10 cellular contexts compared by ENCODE assay signal in genomic region chr15:34753236-34753894, GRCh38. TPM values are rescaled to one million over a fixed set of nuclear protein-coding genes. Genes with fewer than 3 reads are reported as not detected.
A peak's percentile ranks its signal among the peaks of the same experiment; 100 is the strongest.
DNase-seq lines count a peak whose midpoint lies in the region; ATAC-seq and TF ChIP-seq lines count a peak whose summit lies in the region.
"Had no signal": no experiment of that assay in that cellular context is flagged by ENCODE, and none has a peak within 500 bp of the region (broad histone marks: within the 10 kb centered on the region; RNA-seq: fewer than 3 reads in every experiment).

No MANE protein-coding gene starts in this region.

- H3K27me3 Mint-ChIP-seq in natural killer cell treated with Interleukin-12 subunit alpha and Interleukin-12 subunit beta and Interleukin-15 and Interleukin-18, amount 100 ng/mL, for 72 hours = peaks cover 49 to 64% of the 10 kb centered on the region in 2 donors

- H3K4me3 ChIP-seq in Jurkat, Clone E6-1 (ENCODE audit: low read length) = no peak overlapping the region
- H3K4me3 ChIP-seq: mucosa of descending colon had no signal

- in situ Hi-C loops in T47D (cut with HindIII; ENCODE audit: low pct_unique_long_range_greater_than_20kb, low sequenced_read_pairs) = no loop called here

- no peak overlapping the region for H3K27ac Mint-ChIP-seq in natural killer cell treated with Interleukin-12 subunit alpha and Interleukin-12 subunit beta and Interleukin-15 and Interleukin-18, amount 100 ng/mL, for 72 hours

- ATAC-seq in omental fat pad (ENCODE audit: low FRiP score) = no peak
- ATAC-seq in natural killer cell treated with Interleukin-12 subunit alpha and Interleukin-12 subunit beta and Interleukin-15 and Interleukin-18, amount 100 ng/mL, for 72 hours = no peak
- ATAC-seq: mucosa of descending colon had no signal

- DNase-seq in AG08395 (ENCODE audit: low spot score) (peak; percentile 74), T47D (ENCODE audit: low read depth in 1 of 2, low spot score in 1 of 2) (peak; percentile 64 to 78), kidney glomerular epithelial cell (lab: John Stamatoyannopoulos, UW) (peak; percentile 29), GF-D8 (lab: John Stamatoyannopoulos, UW) (no peak), omental fat pad (ENCODE audit: low spot score) (no peak)
- peak; percentile 16 for DNase-seq in Jurkat, Clone E6-1 (ENCODE audit: low read depth, low spot score)
- no peak for DNase-seq in activated CD8-positive, alpha-beta memory T cell treated with anti-CD3 and anti-CD28 coated beads, Interleukin-2, amount 50 U/mL, for 4 hours
- no peak for DNase-seq in natural killer cell treated with Interleukin-12 subunit alpha and Interleukin-12 subunit beta and Interleukin-15 and Interleukin-18, amount 100 ng/mL, for 72 hours (ENCODE audit: low spot score)
- DNase-seq: NCI-H526 had no signal

- no peaks in the 10 kb centered on the region for H3K9me3 Mint-ChIP-seq in natural killer cell treated with Interleukin-12 subunit alpha and Interleukin-12 subunit beta and Interleukin-15 and Interleukin-18, amount 100 ng/mL, for 72 hours

- peaks cover 0 to 3% of the 10 kb centered on the region in 2 donors for H3K4me1 Mint-ChIP-seq in natural killer cell treated with Interleukin-12 subunit alpha and Interleukin-12 subunit beta and Interleukin-15 and Interleukin-18, amount 100 ng/mL, for 72 hours (ENCODE audit: low read depth in 2 of 2)

- H3K4me3 Mint-ChIP-seq in natural killer cell treated with Interleukin-12 subunit alpha and Interleukin-12 subunit beta and Interleukin-15 and Interleukin-18, amount 100 ng/mL, for 72 hours = no peak overlapping the region

- no peaks in the 10 kb centered on the region for H3K36me3 Mint-ChIP-seq in natural killer cell treated with Interleukin-12 subunit alpha and Interleukin-12 subunit beta and Interleukin-15 and Interleukin-18, amount 100 ng/mL, for 72 hours

- TF ChIP-seq CTCF in omental fat pad (IDR thresholded peaks at IDR 0.05) = no peak

RNA-seq across cellular contexts. Expression of gene GJD2, which starts 1.4 kb away (rescaled TPM):
- not detected for polyA plus RNA-seq in Jurkat, Clone E6-1 (2012; ENCODE audit: insufficient read depth, insufficient read length)
- total RNA-seq in omental fat pad = not detected
- total RNA-seq in natural killer cell treated with Interleukin-12 subunit alpha and Interleukin-12 subunit beta and Interleukin-15 and Interleukin-18, amount 100 ng/mL, for 72 hours = not detected
- total RNA-seq: mucosa of descending colon had no signal

RNA-seq across cellular contexts. Expression of gene ACTC1, which starts 42.0 kb away (rescaled TPM):
- not detected for polyA plus RNA-seq in Jurkat, Clone E6-1 (2012; ENCODE audit: insufficient read depth, insufficient read length)
- total RNA-seq in omental fat pad = 1 to 10 TPM in 1 of 4 donors, under 1 TPM in 2, not detected in 1; 0.38 to 5.5 (median 0.93) TPM
- total RNA-seq in natural killer cell treated with Interleukin-12 subunit alpha and Interleukin-12 subunit beta and Interleukin-15 and Interleukin-18, amount 100 ng/mL, for 72 hours = not detected

Comparison
In these comparisons a context has a peak if more than half of its experiments do, and no peak if none do; other contexts are left out.
1. DNase-seq: peak in AG08395 (single experiment), Jurkat, Clone E6-1 (single experiment), T47D (2 of 2) and kidney glomerular epithelial cell (single experiment); none in GF-D8 (single experiment), omental fat pad (single experiment), activated CD8-positive, alpha-beta memory T cell treated with anti-CD3 and anti-CD28 coated beads, Interleukin-2, amount 50 U/mL, for 4 hours (single experiment) and natural killer cell treated with Interleukin-12 subunit alpha and Interleukin-12 subunit beta and Interleukin-15 and Interleukin-18, amount 100 ng/mL, for 72 hours (single experiment).